In the genomic region with DNA sequence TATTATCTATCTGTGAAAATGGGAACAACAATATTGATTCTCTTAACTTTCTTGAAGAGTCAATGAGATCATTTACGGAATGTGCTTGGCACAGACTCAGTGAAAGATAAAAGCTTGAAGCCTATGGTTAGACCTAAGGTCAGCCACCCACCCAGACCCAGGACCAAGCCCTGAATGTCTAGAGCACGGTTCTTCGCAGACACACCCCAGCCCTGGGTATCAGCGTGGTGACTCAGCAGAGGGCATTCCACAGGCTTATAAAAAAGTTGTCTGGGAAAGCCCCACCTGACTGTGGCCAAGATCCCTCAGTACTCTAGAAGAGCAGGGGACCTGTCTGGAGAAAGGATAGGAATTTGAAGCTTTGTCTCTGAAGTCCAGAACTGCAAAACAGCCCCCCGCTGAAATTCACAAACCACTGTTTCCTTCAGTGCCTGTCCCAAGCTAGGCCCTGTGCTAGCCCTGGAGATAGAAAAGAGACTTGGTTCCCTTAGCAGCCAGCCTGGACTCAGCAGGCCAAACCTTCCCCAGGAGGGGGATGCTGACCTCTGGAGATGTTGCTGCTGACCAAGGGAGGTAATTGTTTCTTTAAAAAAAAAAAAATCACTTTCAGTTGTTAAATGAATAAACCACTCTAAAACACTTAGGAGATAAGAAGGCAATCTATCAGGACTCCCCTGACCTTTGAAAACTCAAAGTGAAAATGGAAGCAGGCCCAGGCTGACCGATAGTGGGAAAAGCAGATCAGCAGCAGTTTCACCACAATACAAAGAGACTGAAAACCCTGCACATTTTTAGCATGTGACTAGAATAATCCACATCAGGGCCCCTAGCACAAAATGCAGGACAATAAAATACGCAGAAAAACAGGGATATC, we compare ENCODE assay signal across 8 cellular contexts.
A peak's percentile ranks its signal among the peaks of the same experiment; 100 is the strongest.
DNase-seq lines count a peak whose midpoint lies in the region; ATAC-seq and TF ChIP-seq lines count a peak whose summit lies in the region.

No MANE protein-coding gene starts in this region.

- peak in 47 of 76 experiments; percentile 5 to 69 (median 29) for DNase-seq in HUDEP-2 (lab: John Stamatoyannopoulos, UW; ENCODE audit: unreplicated experiment in 76 of 76)
- peak; percentile 54 for DNase-seq in activated naive CD8-positive, alpha-beta T cell treated with anti-CD3 and anti-CD28 coated beads, Interleukin-2, amount 50 U/mL, for 24 hours
- peak; percentile 71 to 82 (median 74) for DNase-seq in mucosa of descending colon
- no peak for DNase-seq in Ammon's horn (ENCODE audit: low spot score)
- DNase-seq in NCI-H128 (lab: John Stamatoyannopoulos, UW; ENCODE audit: unreplicated experiment): no peak
- no peak for DNase-seq in NCI-H187 treated with DMSO at 0.1 percent for 48 hours (lab: John Stamatoyannopoulos, UW)

- peak; percentile 65 for ATAC-seq in GM18511 (IDR thresholded peaks at IDR 0.05; ENCODE audit: unreplicated experiment)
- ATAC-seq in GM21786 (IDR thresholded peaks at IDR 0.05; ENCODE audit: unreplicated experiment): peak; percentile 75
- ATAC-seq in activated naive CD8-positive, alpha-beta T cell treated with anti-CD3 and anti-CD28 coated beads, Interleukin-2, amount 50 U/mL, for 24 hours: peak; percentile 62
- ATAC-seq in mucosa of descending colon: peak; percentile 95

- peak overlapping the region; percentile 82 for H3K27ac Mint-ChIP-seq in activated naive CD8-positive, alpha-beta T cell treated with anti-CD3 and anti-CD28 coated beads, Interleukin-2, amount 50 U/mL, for 24 hours

- H3K9me3 ChIP-seq in mucosa of descending colon: no peaks in the 10 kb centered on the region

- peaks cover 4% of the 10 kb centered on the region for H3K27me3 Mint-ChIP-seq in activated naive CD8-positive, alpha-beta T cell treated with anti-CD3 and anti-CD28 coated beads, Interleukin-2, amount 50 U/mL, for 24 hours

- peaks cover 98% of the 10 kb centered on the region for H3K4me1 Mint-ChIP-seq in activated naive CD8-positive, alpha-beta T cell treated with anti-CD3 and anti-CD28 coated beads, Interleukin-2, amount 50 U/mL, for 24 hours

- H3K4me1 ChIP-seq in mucosa of descending colon (ENCODE audit: low read depth): peaks cover 23% of the 10 kb centered on the region

- H3K36me3 Mint-ChIP-seq in activated naive CD8-positive, alpha-beta T cell treated with anti-CD3 and anti-CD28 coated beads, Interleukin-2, amount 50 U/mL, for 24 hours (ENCODE audit: low read depth): no peaks in the 10 kb centered on the region

- intact Hi-C loops in mucosa of descending colon (cut with DNase I, micrococcal nuclease): no loop called here

- no peak for TF ChIP-seq CTCF in mucosa of descending colon (IDR thresholded peaks at IDR 0.05)

- no peak overlapping the region for H3K4me3 ChIP-seq in mucosa of descending colon

- H3K4me3 Mint-ChIP-seq in activated naive CD8-positive, alpha-beta T cell treated with anti-CD3 and anti-CD28 coated beads, Interleukin-2, amount 50 U/mL, for 24 hours: peak overlapping the region; percentile 59

- H3K36me3 ChIP-seq in mucosa of descending colon (ENCODE audit: low read depth): no peaks in the 10 kb centered on the region

- no peaks in the 10 kb centered on the region for H3K9me3 Mint-ChIP-seq in activated naive CD8-positive, alpha-beta T cell treated with anti-CD3 and anti-CD28 coated beads, Interleukin-2, amount 50 U/mL, for 24 hours

Comparison
In these comparisons a context has a peak if more than half of its experiments do, and no peak if none do; other contexts are left out.
1. DNase-seq: peak in HUDEP-2 (47 of 76), activated naive CD8-positive, alpha-beta T cell treated with anti-CD3 and anti-CD28 coated beads, Interleukin-2, amount 50 U/mL, for 24 hours (single experiment) and mucosa of descending colon (3 of 3); none in Ammon's horn (single experiment), NCI-H128 (single experiment) and NCI-H187 treated with DMSO at 0.1 percent for 48 hours (single experiment).
2. Peak in every context shown above with its lines, with median percentiles within 50 percentile points of each other: ATAC-seq.